In the genomic region with DNA sequence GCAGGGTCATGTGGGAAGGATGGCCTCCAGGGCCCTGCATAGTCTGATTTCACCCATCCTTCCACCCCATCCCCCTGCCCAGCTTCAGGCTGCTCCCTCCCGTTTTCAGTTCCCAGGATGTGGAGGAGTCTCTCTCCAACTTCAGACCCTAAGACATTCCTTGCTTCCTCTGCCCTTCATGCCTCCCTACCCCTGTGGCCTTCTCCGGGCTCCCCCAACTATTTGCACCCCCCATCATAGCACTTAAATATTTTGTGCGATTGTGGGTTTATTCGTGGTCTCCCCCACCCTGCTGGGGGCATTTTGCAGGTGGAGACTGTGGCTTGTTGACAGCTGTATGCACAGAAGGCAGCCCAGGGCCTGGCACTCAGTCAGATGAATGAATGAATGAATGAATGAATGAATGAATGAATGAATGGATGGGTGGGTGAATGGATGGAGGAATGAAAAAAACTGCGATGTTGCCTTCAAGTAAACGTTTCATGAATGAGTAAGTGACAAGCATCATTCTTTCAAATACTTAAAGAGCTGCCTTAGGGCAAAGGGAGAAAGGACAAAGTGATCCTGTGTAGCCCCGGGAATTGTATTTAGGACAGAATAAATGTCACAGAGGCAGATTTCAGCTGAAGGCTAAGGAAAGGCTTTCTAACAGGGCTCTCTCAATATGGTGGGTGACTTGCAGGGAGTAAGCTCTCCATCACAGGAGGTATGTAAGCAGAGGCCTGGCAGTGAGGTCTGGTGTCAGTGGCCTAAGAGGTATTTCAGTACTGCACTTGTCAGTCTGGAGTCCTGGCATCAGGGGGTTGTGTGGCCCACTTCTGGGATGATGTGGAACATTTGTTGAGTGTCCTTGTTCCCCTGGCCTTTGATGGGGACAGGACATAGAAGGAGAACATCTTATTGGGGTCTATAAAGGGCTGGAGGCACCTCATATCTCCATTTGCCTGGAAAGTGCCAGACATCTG, we compare ENCODE assay signal across 27 cellular contexts.
A peak's percentile ranks its signal among the peaks of the same experiment; 100 is the strongest.
DNase-seq lines count a peak whose midpoint lies in the region; ATAC-seq, FAIRE-seq and TF ChIP-seq lines count a peak whose summit lies in the region.
"Had no signal": no experiment of that assay in that cellular context is flagged by ENCODE, and none has a peak within 500 bp of the region (broad histone marks: within the 10 kb centered on the region; RNA-seq: fewer than 3 reads in every experiment).

No MANE protein-coding gene starts in this region.

- H2AFZ ChIP-seq in K562 (ENCODE audit: low read depth, low read length), result no peak overlapping the region
- no peak overlapping the region for H2AFZ ChIP-seq in neural progenitor cell (replicated peaks)
- H2AFZ ChIP-seq: GM23338 had no signal

- H3K27ac ChIP-seq in K562 (ENCODE audit: extremely low read depth, low read depth, low read length) (no peak overlapping the region), neural progenitor cell (no peak overlapping the region)
- H3K27ac ChIP-seq: BLaER1, HL-60 had no signal

- H3K27ac Mint-ChIP-seq in activated CD8-positive, alpha-beta memory T cell treated with anti-CD3 and anti-CD28 coated beads, Interleukin-2, amount 10 ng/mL, durations not matched to agents 7 days and 5 days, result no peak overlapping the region
- H3K27ac Mint-ChIP-seq in neural progenitor cell, result peak overlapping the region; percentile 58
- H3K27ac Mint-ChIP-seq in activated CD4-positive, alpha-beta T cell treated with anti-CD3 and anti-CD28 coated beads, Interleukin-2, amount 10 ng/mL, durations not matched to agents 24 days and 14 days, result no peak overlapping the region
- H3K27ac Mint-ChIP-seq: CD4-positive, alpha-beta T cell; GM23338; IgD-negative memory B cell had no signal

- H3K36me3 Mint-ChIP-seq in activated CD8-positive, alpha-beta memory T cell treated with anti-CD3 and anti-CD28 coated beads, Interleukin-2, amount 10 ng/mL, durations not matched to agents 7 days and 5 days, result no peaks in the 10 kb centered on the region
- no peaks in the 10 kb centered on the region for H3K36me3 Mint-ChIP-seq in neural progenitor cell
- H3K36me3 Mint-ChIP-seq in activated CD4-positive, alpha-beta T cell treated with anti-CD3 and anti-CD28 coated beads, Interleukin-2, amount 10 ng/mL, durations not matched to agents 24 days and 14 days (ENCODE audit: low read depth), result no peaks in the 10 kb centered on the region
- H3K36me3 Mint-ChIP-seq: IgD-negative memory B cell had no signal

- TF ChIP-seq CTCF in K562 (IDR thresholded peaks at IDR 0.05 in 2 of 3, conservative IDR thresholded peaks at IDR 0.05 in 1 of 3; ENCODE audit: insufficient read depth in 2 of 3, low read depth in 1 of 3, low read length in 3 of 3) (no peak), neural progenitor cell (IDR thresholded peaks at IDR 0.05) (no peak), GM10266 (IDR thresholded peaks at IDR 0.05; ENCODE audit: control insufficient read depth, insufficient read depth, low read depth, missing control alignments) (no peak)

- ATAC-seq in activated CD8-positive, alpha-beta memory T cell treated with anti-CD3 and anti-CD28 coated beads, Interleukin-2, amount 10 ng/mL, durations not matched to agents 7 days and 5 days, result no peak
- ATAC-seq in K562 (no peak), HG03565 (IDR thresholded peaks at IDR 0.05; ENCODE audit: unreplicated experiment) (no peak)

- no peak for TF ChIP-seq EP300 in K562 (IDR thresholded peaks at IDR 0.05; ENCODE audit: low read length)

- H3K4me3 Mint-ChIP-seq in activated CD8-positive, alpha-beta memory T cell treated with anti-CD3 and anti-CD28 coated beads, Interleukin-2, amount 10 ng/mL, durations not matched to agents 7 days and 5 days, result no peak overlapping the region
- peak overlapping the region; percentile 25 for H3K4me3 Mint-ChIP-seq in neural progenitor cell
- no peak overlapping the region for H3K4me3 Mint-ChIP-seq in activated CD4-positive, alpha-beta T cell treated with anti-CD3 and anti-CD28 coated beads, Interleukin-2, amount 10 ng/mL, durations not matched to agents 24 days and 14 days
- H3K4me3 Mint-ChIP-seq: CD4-positive, alpha-beta T cell; GM23338; IgD-negative memory B cell had no signal

- no peak overlapping the region for H3K4me3 ChIP-seq in K562
- no peak overlapping the region for H3K4me3 ChIP-seq in neural progenitor cell
- H3K4me3 ChIP-seq: BLaER1, GM23338, HAP-1 had no signal

- H3K4me1 ChIP-seq in K562 (replicated peaks in 1 of 2; ENCODE audit: control insufficient read depth in 2 of 2, insufficient read depth in 2 of 2, low read length in 2 of 2) (peaks cover 2 to 6% of the 10 kb centered on the region in 2 experiments; a peak in 2 of 5 replicates), neural progenitor cell (peaks cover 3% of the 10 kb centered on the region)
- H3K4me1 ChIP-seq: BLaER1, HAP-1 had no signal

- no TSS peak for BruUV-seq in K562 (replicated peaks; lab: Mats Ljungman, UMichigan)

- DNase-seq in activated CD8-positive, alpha-beta memory T cell treated with anti-CD3 and anti-CD28 coated beads, Interleukin-2, amount 10 ng/mL, durations not matched to agents 7 days and 5 days, result peak; percentile 23
- no peak for DNase-seq in activated CD8-positive, alpha-beta memory T cell treated with anti-CD3 and anti-CD28 coated beads, Interleukin-2, amount 50 U/mL, for 48 hours
- no peak for DNase-seq in K562 (ENCODE audit: extremely low read depth in 1 of 4, low spot score in 3 of 4)
- no peak for DNase-seq in neural progenitor cell (ENCODE audit: low spot score)
- no peak for DNase-seq in activated CD4-positive, alpha-beta T cell treated with anti-CD3 and anti-CD28 coated beads, Interleukin-2, amount 10 ng/mL, durations not matched to agents 24 days and 14 days
- no peak for DNase-seq in GM10266 (ENCODE audit: extremely low spot score)
- DNase-seq: 8988T; ACHN; CD4-positive, alpha-beta T cell; Karpas-422; NCI-H1092 treated with DMSO at 0.1 percent for 48 hours; NCI-H1436; NCI-H1930; NCI-H2107; NCI-H446; NCI-H524 treated with DMSO at 0.1 percent for 48 hours; NCI-H774; SK-N-SH had no signal

- H3K27me3 ChIP-seq in K562 (ENCODE audit: control insufficient read depth in 2 of 2, insufficient read depth in 2 of 2, low read length in 2 of 2), result no peaks in the 10 kb centered on the region; a peak in 1 of 5 replicates
- no peaks in the 10 kb centered on the region for H3K27me3 ChIP-seq in neural progenitor cell
- H3K27me3 ChIP-seq: BLaER1 had no signal

- H3K9ac ChIP-seq in K562 (ENCODE audit: insufficient read depth in 1 of 2, low read depth in 2 of 2, low read length in 2 of 2) (no peak overlapping the region), neural progenitor cell (no peak overlapping the region)
- H3K9ac ChIP-seq: BLaER1, SK-N-SH had no signal

- H3K9me3 Mint-ChIP-seq in activated CD8-positive, alpha-beta memory T cell treated with anti-CD3 and anti-CD28 coated beads, Interleukin-2, amount 10 ng/mL, durations not matched to agents 7 days and 5 days (ENCODE audit: low read depth), result no peaks in the 10 kb centered on the region
- H3K9me3 Mint-ChIP-seq in neural progenitor cell, result no peaks in the 10 kb centered on the region
- no peaks in the 10 kb centered on the region for H3K9me3 Mint-ChIP-seq in activated CD4-positive, alpha-beta T cell treated with anti-CD3 and anti-CD28 coated beads, Interleukin-2, amount 10 ng/mL, durations not matched to agents 24 days and 14 days
- H3K9me3 Mint-ChIP-seq: CD4-positive, alpha-beta T cell; GM23338; IgD-negative memory B cell had no signal

- H4K20me1 ChIP-seq in K562 (replicated peaks; ENCODE audit: control insufficient read depth, insufficient read depth, low read length), result peaks cover 10% of the 10 kb centered on the region
- H4K20me1 ChIP-seq in neural progenitor cell (ENCODE audit: low read depth), result no peaks in the 10 kb centered on the region
- H4K20me1 ChIP-seq: BLaER1 had no signal

- no peaks in the 10 kb centered on the region for H3F3A ChIP-seq in neural progenitor cell (ENCODE audit: low read depth)

- H3K4me2 ChIP-seq in K562 (ENCODE audit: insufficient read depth, low read length) (no peak overlapping the region), neural progenitor cell (no peak overlapping the region)
- H3K4me2 ChIP-seq: BLaER1, GM23338, SK-N-SH had no signal

- peaks cover 2% of the 10 kb centered on the region for H3K27me3 Mint-ChIP-seq in activated CD8-positive, alpha-beta memory T cell treated with anti-CD3 and anti-CD28 coated beads, Interleukin-2, amount 10 ng/mL, durations not matched to agents 7 days and 5 days
- peaks cover 13% of the 10 kb centered on the region for H3K27me3 Mint-ChIP-seq in neural progenitor cell (ENCODE audit: insufficient read depth, low read depth)
- H3K27me3 Mint-ChIP-seq in activated CD4-positive, alpha-beta T cell treated with anti-CD3 and anti-CD28 coated beads, Interleukin-2, amount 10 ng/mL, durations not matched to agents 24 days and 14 days, result peaks cover 4% of the 10 kb centered on the region

- no peaks in the 10 kb centered on the region for H3K36me3 ChIP-seq in K562 (ENCODE audit: control insufficient read depth, insufficient read depth, low read length)
- no peaks in the 10 kb centered on the region for H3K36me3 ChIP-seq in neural progenitor cell
- H3K36me3 ChIP-seq: BLaER1, HAP-1 had no signal

- no peak for TF ChIP-seq POLR2A in K562 (conservative IDR thresholded peaks at IDR 0.05)

- no peaks in the 10 kb centered on the region for H3K9me1 ChIP-seq in K562 (ENCODE audit: control insufficient read depth, insufficient read depth, low read length)

- H3K4me1 Mint-ChIP-seq in activated CD8-positive, alpha-beta memory T cell treated with anti-CD3 and anti-CD28 coated beads, Interleukin-2, amount 10 ng/mL, durations not matched to agents 7 days and 5 days, result no peaks in the 10 kb centered on the region
- no peaks in the 10 kb centered on the region for H3K4me1 Mint-ChIP-seq in neural progenitor cell
- H3K4me1 Mint-ChIP-seq in activated CD4-positive, alpha-beta T cell treated with anti-CD3 and anti-CD28 coated beads, Interleukin-2, amount 10 ng/mL, durations not matched to agents 24 days and 14 days, result no peaks in the 10 kb centered on the region
- H3K4me1 Mint-ChIP-seq: IgD-negative memory B cell had no signal

- no peak for TF ChIP-seq RAD21 in K562 (CRISPR knock-in tag; conservative IDR thresholded peaks at IDR 0.05 in 1 of 2, IDR thresholded peaks at IDR 0.05 in 1 of 2)

- FAIRE-seq in K562 (lab: Jason Lieb, UNC), result no peak
- FAIRE-seq: G401.6, GM12891, RCC 7860 had no signal

- CTCF ChIA-PET in activated CD8-positive, alpha-beta memory T cell treated with anti-CD3 and anti-CD28 coated beads, Interleukin-2, amount 10 ng/mL, durations not matched to agents 7 days and 5 days (lab: Charles Lee), result interaction anchor here (0.9 kb wide), 1 partner anchor 52 kb away, joined by 3 read pairs; no protein-coding TSS in a partner anchor
- CTCF ChIA-PET in K562 (lab: Yijun Ruan, JAX; ENCODE audit: low intra/inter-chr PET ratio), result no interaction called here

- H3K9me3 ChIP-seq in K562 (replicated peaks; ENCODE audit: control insufficient read depth, insufficient read depth, low read depth, low read length) (no peaks in the 10 kb centered on the region), neural progenitor cell (ENCODE audit: low read depth) (no peaks in the 10 kb centered on the region)
- H3K9me3 ChIP-seq: BLaER1, HAP-1, SK-N-SH had no signal

- POLR2A ChIA-PET in K562 (lab: Yijun Ruan, JAX), result interaction anchor here (0.6 to 0.7 kb wide), 2 partner anchors 10 to 22 kb away, joined by 3 read pairs; no protein-coding TSS in a partner anchor

- intact Hi-C loops in K562 (cut with micrococcal nuclease), result no loop called here
- intact Hi-C loops in activated CD4-positive, alpha-beta T cell treated with anti-CD3 and anti-CD28 coated beads, Interleukin-2, amount 10 ng/mL, durations not matched to agents 24 days and 14 days (cut with micrococcal nuclease), result no loop called here

- in situ Hi-C loops in K562 (cut with MboI), result loop anchor here (5.0 kb wide), 1 partner anchor 1015 kb away; no protein-coding TSS in a partner anchor

- 0% methylated on average over 7 of the region's 7 CpGs for WGBS in K562 (ENCODE audit: insufficient coverage, low coverage, missing lambda C conversion rate)

- no peaks in the 10 kb centered on the region for H3K79me2 ChIP-seq in K562 (ENCODE audit: control insufficient read depth, insufficient read depth, low read length)
- no peaks in the 10 kb centered on the region for H3K79me2 ChIP-seq in neural progenitor cell (ENCODE audit: low read depth)
